In the genomic region with DNA sequence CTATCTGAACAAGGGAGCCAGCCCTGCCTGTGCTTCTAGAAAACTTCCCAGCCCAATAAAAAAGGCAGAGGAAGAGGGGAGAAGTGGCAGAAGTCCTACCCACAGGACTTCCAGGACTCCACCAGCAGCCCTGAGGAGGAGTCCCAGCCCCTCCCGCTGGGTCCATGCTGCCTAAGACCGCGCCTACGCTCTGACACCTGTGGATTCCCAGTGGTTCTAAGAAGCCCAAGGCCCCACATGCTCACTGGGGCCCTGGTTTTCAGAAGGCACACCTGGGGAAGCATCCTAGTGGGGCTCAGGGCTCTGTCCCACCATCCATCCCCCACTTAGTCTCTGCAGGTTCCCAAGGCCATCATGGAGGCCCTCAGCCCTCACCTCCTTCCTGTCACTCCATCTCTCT, we compare ENCODE assay signal across 14 cellular contexts. TPM values are rescaled to one million over a fixed set of nuclear protein-coding genes. Genes with fewer than 3 reads are reported as not detected.
DNase-seq lines count a peak whose midpoint lies in the region; ATAC-seq and TF ChIP-seq lines count a peak whose summit lies in the region.
"Had no signal": no experiment of that assay in that cellular context is flagged by ENCODE, and none has a peak within 500 bp of the region (broad histone marks: within the 10 kb centered on the region; RNA-seq: fewer than 3 reads in every experiment).

No MANE protein-coding gene starts in this region.

- no peak overlapping the region for H2AK5ac ChIP-seq in IMR-90 (ENCODE audit: low read depth, low read length)
- peak overlapping the region; percentile 58 for H2AK5ac ChIP-seq in mesenchymal stem cell (ENCODE audit: low read length, severe bottlenecking)

- H2BK5ac ChIP-seq in IMR-90 (ENCODE audit: low read depth, low read length, poor library complexity, severe bottlenecking) (peak overlapping the region; percentile 33), mesenchymal stem cell (ENCODE audit: low read depth, low read length, poor library complexity, severe bottlenecking) (no peak overlapping the region)

- H3K14ac ChIP-seq in IMR-90 (replicated peaks; ENCODE audit: low read depth, low read length) (no peak overlapping the region), mesenchymal stem cell (ENCODE audit: low read length in 2 of 2) (peak overlapping the region in 1 of 2 experiments; percentile 9)

- H4K8ac ChIP-seq in IMR-90 (ENCODE audit: low read depth in 2 of 2, low read length in 2 of 2), result no peak overlapping the region
- H4K8ac ChIP-seq in mesenchymal stem cell (ENCODE audit: low read length), result no peak overlapping the region

- H3K18ac ChIP-seq in IMR-90 (ENCODE audit: low read depth, low read length), result no peak overlapping the region
- H3K18ac ChIP-seq in mesenchymal stem cell (ENCODE audit: low read depth in 1 of 2, low read length in 2 of 2), result peak overlapping the region; percentile 6 to 66

- H2BK20ac ChIP-seq in IMR-90 (ENCODE audit: low read depth, low read length), result no peak overlapping the region

- peaks cover 58% of the 10 kb centered on the region for H3K9me1 ChIP-seq in IMR-90 (ENCODE audit: insufficient read depth, low read length)

- BruUV-seq in IMR-90 (replicated peaks; lab: Mats Ljungman, UMichigan), result no TSS peak

- H2BK120ac ChIP-seq in IMR-90 (ENCODE audit: low read depth, low read length), result no peak overlapping the region
- no peak overlapping the region for H2BK120ac ChIP-seq in mesenchymal stem cell (ENCODE audit: low read depth, low read length)

- H2AK9ac ChIP-seq in IMR-90 (replicated peaks; ENCODE audit: low read depth, low read length, poor library complexity), result no peak overlapping the region

- H3K9me3 ChIP-seq in IMR-90 (ENCODE audit: control insufficient read depth, insufficient read depth, low read length) (no peaks in the 10 kb centered on the region), mesenchymal stem cell (ENCODE audit: control insufficient read depth, low read length) (no peaks in the 10 kb centered on the region), tibial artery (no peaks in the 10 kb centered on the region)
- H3K9me3 ChIP-seq: psoas muscle had no signal

- peak overlapping the region; percentile 75 for H3K27ac Mint-ChIP-seq in activated naive CD8-positive, alpha-beta T cell treated with anti-CD3 and anti-CD28 coated beads, Interleukin-2, amount 50 U/mL, for 24 hours
- H3K27ac Mint-ChIP-seq: memory B cell; T-helper 2 cell treated with Interferon-gamma antibody and Interleukin-4, amounts not matched to agents 5 μg/mL and 100 μg/mL, for 36 hours had no signal

- H3K4me3 ChIP-seq in IMR-90 (ENCODE audit: insufficient read depth, low read depth, low read length), result no peak overlapping the region
- H3K4me3 ChIP-seq in mesenchymal stem cell (ENCODE audit: insufficient read depth in 1 of 2, low read depth in 1 of 2, low read length in 2 of 2), result no peak overlapping the region
- H3K4me3 ChIP-seq in tibial artery, result no peak overlapping the region
- H3K4me3 ChIP-seq: psoas muscle had no signal

- H3K9me3 Mint-ChIP-seq in activated naive CD8-positive, alpha-beta T cell treated with anti-CD3 and anti-CD28 coated beads, Interleukin-2, amount 50 U/mL, for 24 hours, result no peaks in the 10 kb centered on the region
- H3K9me3 Mint-ChIP-seq: memory B cell; T-helper 2 cell treated with Interferon-gamma antibody and Interleukin-4, amounts not matched to agents 5 μg/mL and 100 μg/mL, for 36 hours had no signal

- no peak for DNase-seq in IMR-90
- no peak for DNase-seq in activated naive CD8-positive, alpha-beta T cell treated with anti-CD3 and anti-CD28 coated beads, Interleukin-2, amount 50 U/mL, for 24 hours
- no peak for DNase-seq in mesenchymal stem cell
- no peak for DNase-seq in tibial artery
- DNase-seq in cerebellar cortex (ENCODE audit: low spot score), result no peak
- DNase-seq in NCI-H1417 (lab: John Stamatoyannopoulos, UW), result no peak
- DNase-seq: activated effector memory CD4-positive, alpha-beta T cell treated with Interleukin-2 at 50 U/mL for 16 hours; NCI-H1092; NCI-H446 treated with DMSO at 0.1 percent for 48 hours; psoas muscle had no signal

- intact Hi-C loops in IMR-90 (cut with micrococcal nuclease), result no loop called here
- intact Hi-C loops in tibial artery (cut with DNase I; ENCODE audit: low total_unique reads), result no loop called here

- H4K5ac ChIP-seq in IMR-90 (ENCODE audit: low read depth, low read length), result no peak overlapping the region

- H3K27me3 ChIP-seq in IMR-90 (ENCODE audit: control insufficient read depth, insufficient read depth, low read length), result no peaks in the 10 kb centered on the region
- no peaks in the 10 kb centered on the region for H3K27me3 ChIP-seq in mesenchymal stem cell (ENCODE audit: control insufficient read depth in 1 of 2, insufficient read depth in 1 of 2, low read length in 2 of 2)
- no peaks in the 10 kb centered on the region for H3K27me3 ChIP-seq in tibial artery

- CTCF ChIA-PET in IMR-90 (lab: Yijun Ruan, JAX), result no interaction called here

- TF ChIP-seq CTCF in IMR-90 (conservative IDR thresholded peaks at IDR 0.05; ENCODE audit: low read depth, low read length) (no peak), tibial artery (IDR thresholded peaks at IDR 0.05) (no peak)

- POLR2A ChIA-PET in IMR-90 (lab: Charles Lee; ENCODE audit: unreplicated experiment), result no interaction called here

- H3K56ac ChIP-seq in IMR-90 (ENCODE audit: extremely low read depth, insufficient read depth, low read length), result no peak overlapping the region

- H3K36me3 Mint-ChIP-seq in activated naive CD8-positive, alpha-beta T cell treated with anti-CD3 and anti-CD28 coated beads, Interleukin-2, amount 50 U/mL, for 24 hours (ENCODE audit: low read depth), result no peaks in the 10 kb centered on the region
- H3K36me3 Mint-ChIP-seq: memory B cell had no signal

- H3K4me1 Mint-ChIP-seq in activated naive CD8-positive, alpha-beta T cell treated with anti-CD3 and anti-CD28 coated beads, Interleukin-2, amount 50 U/mL, for 24 hours, result peaks cover 77% of the 10 kb centered on the region

- H2AFZ ChIP-seq in IMR-90 (replicated peaks; ENCODE audit: low read length, poor library complexity), result no peak overlapping the region
- H2AFZ ChIP-seq in mesenchymal stem cell (ENCODE audit: low read depth, low read length), result no peak overlapping the region

- H2BK12ac ChIP-seq in mesenchymal stem cell (ENCODE audit: low read length in 2 of 2), result peak overlapping the region in 1 of 2 experiments; percentile 56

- TF ChIP-seq POLR2A in IMR-90 (IDR thresholded peaks at IDR 0.05; ENCODE audit: low read depth, low read length), result no peak

- TF ChIP-seq RAD21 in IMR-90 (IDR thresholded peaks at IDR 0.05; ENCODE audit: low read length), result no peak

- peaks cover 0 to 61% of the 10 kb centered on the region in 2 experiments; a peak in 2 of 4 replicates for H3K79me1 ChIP-seq in IMR-90 (ENCODE audit: low read depth in 1 of 2, low read length in 2 of 2)
- no peaks in the 10 kb centered on the region for H3K79me1 ChIP-seq in mesenchymal stem cell (replicated peaks; ENCODE audit: low read length, poor library complexity, severe bottlenecking)

- H2BK15ac ChIP-seq in IMR-90 (ENCODE audit: low read depth, low read length) (no peak overlapping the region), mesenchymal stem cell (ENCODE audit: low read depth, poor library complexity, severe bottlenecking) (peak overlapping the region; percentile 9)

- no peak overlapping the region for H3K4me2 ChIP-seq in IMR-90 (ENCODE audit: low read depth, low read length)
- no peak overlapping the region for H3K4me2 ChIP-seq in mesenchymal stem cell (ENCODE audit: low read length, poor library complexity, severe bottlenecking)

- H3K36me3 ChIP-seq in IMR-90 (ENCODE audit: control insufficient read depth, insufficient read depth, low read length) (peaks cover 25% of the 10 kb centered on the region), mesenchymal stem cell (ENCODE audit: control insufficient read depth in 1 of 2, insufficient read depth in 2 of 2, low read depth in 1 of 2, low read length in 2 of 2) (peaks cover 13 to 35% of the 10 kb centered on the region in 2 experiments), tibial artery (no peaks in the 10 kb centered on the region)

- H3K27ac ChIP-seq in IMR-90 (ENCODE audit: insufficient read depth, low read length) (peak overlapping the region; percentile 11; the same call in 1 of the 2 replicates), mesenchymal stem cell (ENCODE audit: low read length, poor library complexity, severe bottlenecking) (peak overlapping the region; percentile 4), tibial artery (peak overlapping the region; percentile 97 to 100)
- H3K27ac ChIP-seq: psoas muscle had no signal

- in situ Hi-C loops in IMR-90 (cut with MboI; ENCODE audit: low sequenced_read_pairs), result no loop called here

- peak overlapping the region; percentile 40 for H3K4me3 Mint-ChIP-seq in activated naive CD8-positive, alpha-beta T cell treated with anti-CD3 and anti-CD28 coated beads, Interleukin-2, amount 50 U/mL, for 24 hours
- H3K4me3 Mint-ChIP-seq: memory B cell; T-helper 2 cell treated with Interferon-gamma antibody and Interleukin-4, amounts not matched to agents 5 μg/mL and 100 μg/mL, for 36 hours had no signal

- peaks cover 100% of the 10 kb centered on the region for H4K20me1 ChIP-seq in IMR-90 (ENCODE audit: insufficient read depth, low read length)

- WGBS in IMR-90 (ENCODE audit: extremely low coverage in 2 of 2, insufficient read length in 1 of 2), 2 experiments, result no CpG with 5 or more reads among the region's 4 CpGs
- WGBS in mesenchymal stem cell, result 94% methylated on average over 4 of the region's 4 CpGs

- H3K4me1 ChIP-seq in IMR-90 (ENCODE audit: control insufficient read depth, insufficient read depth, low read length) (peaks cover 73% of the 10 kb centered on the region), mesenchymal stem cell (ENCODE audit: control insufficient read depth, insufficient read depth, low read depth, low read length) (peaks cover 66% of the 10 kb centered on the region), tibial artery (peaks cover 24 to 100% (median 96%) of the 10 kb centered on the region in 4 donors)

- H3K23ac ChIP-seq in IMR-90 (ENCODE audit: low read depth, low read length), result peak overlapping the region; percentile 58
- H3K23ac ChIP-seq in mesenchymal stem cell (ENCODE audit: low read length in 2 of 2), result no peak overlapping the region

- ATAC-seq in IMR-90 (ENCODE audit: low read depth) (no peak), HG03342 (IDR thresholded peaks at IDR 0.05; ENCODE audit: unreplicated experiment) (no peak)
- no peak for ATAC-seq in activated naive CD8-positive, alpha-beta T cell treated with anti-CD3 and anti-CD28 coated beads, Interleukin-2, amount 50 U/mL, for 24 hours
- ATAC-seq: HCT116, psoas muscle had no signal

- dilution Hi-C loops in IMR-90 (cut with HindIII; ENCODE audit: low sequenced_read_pairs, unreplicated experiment), result no loop called here

- no peaks in the 10 kb centered on the region for H3K27me3 Mint-ChIP-seq in activated naive CD8-positive, alpha-beta T cell treated with anti-CD3 and anti-CD28 coated beads, Interleukin-2, amount 50 U/mL, for 24 hours

- no peak overlapping the region for H3K9ac ChIP-seq in IMR-90 (ENCODE audit: low read depth, low read length)
- H3K9ac ChIP-seq in mesenchymal stem cell (ENCODE audit: low read length), result no peak overlapping the region

- H3K4ac ChIP-seq in IMR-90 (ENCODE audit: low read depth, low read length) (no peak overlapping the region), mesenchymal stem cell (ENCODE audit: low read depth in 1 of 2, low read length in 2 of 2) (peak overlapping the region; percentile 21 to 32)

- H4K91ac ChIP-seq in IMR-90 (ENCODE audit: insufficient read depth, low read depth, low read length), result no peak overlapping the region
- peak overlapping the region; percentile 52 for H4K91ac ChIP-seq in mesenchymal stem cell (ENCODE audit: low read length)

RNA-seq across cellular contexts. Expression of gene ACTN1, which starts 32.7 kb away (rescaled TPM):
- 648 and 684 TPM in 2 replicates for total RNA-seq in IMR-90 (2012; rRNA removed)
- polyA plus RNA-seq in IMR-90 (2012; rRNA removed), result 766 and 895 TPM in 2 replicates
- 676 and 750 TPM in 2 replicates for polyA plus RNA-seq in IMR-90 (2012; cell fraction: cytosol; rRNA removed)
- 1,803 and 1,926 TPM in 2 replicates for polyA plus RNA-seq in IMR-90 (2012; cell fraction: nucleus; rRNA removed; ENCODE audit: low replicate concordance)
- polyA plus RNA-seq in mesenchymal stem cell (2013, experiment 1 of 2), result 359 TPM
- polyA plus RNA-seq in mesenchymal stem cell (2013, experiment 2 of 2), result 344 TPM

Comparison
In these comparisons a context has a peak if more than half of its experiments do, and no peak if none do; other contexts are left out.
1. H3K27ac ChIP-seq: peak in every context shown above with its lines; median percentile 98 in tibial artery; 11 in IMR-90; 4 in mesenchymal stem cell.